ENCODE assay signal across 26 cellular contexts in genomic region chr2:131015764-131016163, GRCh38.
"Had no signal": no experiment of that assay in that cellular context is flagged by ENCODE, and none has a peak within 500 bp of the region (broad histone marks: within the 10 kb centered on the region; RNA-seq: fewer than 3 reads in every experiment).

No MANE protein-coding gene starts in this region.

- H3K36me3 ChIP-seq: cardiac muscle cell, esophagus squamous epithelium, pancreas, tibial nerve had no signal

- H3K9me3 Mint-ChIP-seq: activated T-cell treated with anti-CD3 and anti-CD28 coated beads, Interleukin-2, amount 50 U/mL, for 4 hours; activated T-helper 17 cell treated with anti-CD3 and anti-CD28 coated beads, Interleukin-2, amount 50 U/mL, for 72 hours; mesothelial cell of epicardium; naive B cell; stimulated activated naive B cell treated with anti-CD40 and anti-IgM and Interleukin-4, amounts not matched to agents 10 μg/mL and 1 μg/mL and 100 μg/mL, for 72 hours; T-helper 2 cell treated with Interferon-gamma antibody and Interleukin-4, amounts not matched to agents 5 μg/mL and 100 μg/mL, for 36 hours had no signal

- H3K4me2 ChIP-seq: smooth muscle cell had no signal

- H3K4me1 Mint-ChIP-seq: activated T-helper 17 cell treated with anti-CD3 and anti-CD28 coated beads, Interleukin-2, amount 50 U/mL, for 72 hours; naive B cell; stimulated activated naive B cell treated with anti-CD40 and anti-IgM and Interleukin-4, amounts not matched to agents 10 μg/mL and 1 μg/mL and 100 μg/mL, for 72 hours had no signal

- FAIRE-seq: endothelial cell of umbilical vein, pancreas had no signal

- H3K27me3 ChIP-seq: esophagus squamous epithelium, pancreas, tibial nerve had no signal

- H3K9me3 ChIP-seq: esophagus squamous epithelium, pancreas, psoas muscle, tibial nerve had no signal

- H3K27ac ChIP-seq: cardiac muscle cell, pancreas, psoas muscle, tibial nerve had no signal

- DNase-seq: activated CD4-positive, alpha-beta T cell treated with anti-CD3 and anti-CD28 coated beads for 36 hours; activated CD4-positive, alpha-beta T cell treated with anti-CD3 and anti-CD28 coated beads, Interleukin-2, amount 50 U/mL, for 48 hours; activated CD4-positive, CD25-positive, alpha-beta regulatory T cell; activated CD8-positive, alpha-beta memory T cell treated with anti-CD3 and anti-CD28 coated beads, Interleukin-2, amount 50 U/mL, for 4 hours; activated gamma-delta T cell treated with Interleukin-2 at 50 U/mL for 16 hours; activated naive CD4-positive, alpha-beta T cell treated with anti-CD3 and anti-CD28 coated beads, Interleukin-2, amount 50 U/mL, for 16 hours; activated T-cell treated with anti-CD3 and anti-CD28 coated beads, Interleukin-2, amount 50 U/mL, for 4 hours; amniotic stem cell; cortex of kidney; esophagus squamous epithelium; foreskin melanocyte; left ventricle myocardium superior; naive B cell; psoas muscle; stimulated activated CD4-positive, alpha-beta T cell treated with anti-CD3 and anti-CD28 coated beads, Interleukin-15, amount 100 ng/mL, for 24 hours; stimulated activated CD4-positive, alpha-beta T cell treated with anti-CD3 and anti-CD28 coated beads, Interleukin-2, amount 100 ng/mL, for 24 hours; stimulated activated naive B cell treated with anti-CD40 and anti-IgM and Interleukin-4, amounts not matched to agents 10 μg/mL and 1 μg/mL and 100 μg/mL, for 72 hours; T-helper 1 cell had no signal

- ATAC-seq: activated CD4-positive, alpha-beta T cell treated with anti-CD3 and anti-CD28 coated beads for 36 hours; activated T-cell treated with anti-CD3 and anti-CD28 coated beads, Interleukin-2, amount 50 U/mL, for 4 hours; activated T-helper 17 cell treated with anti-CD3 and anti-CD28 coated beads, Interleukin-2, amount 50 U/mL, for 72 hours; left ventricle myocardium superior; pancreas; psoas muscle; stimulated activated naive B cell treated with anti-CD40 and anti-IgM and Interleukin-4, amounts not matched to agents 10 μg/mL and 1 μg/mL and 100 μg/mL, for 72 hours had no signal

- H3K4me3 Mint-ChIP-seq: activated CD4-positive, alpha-beta T cell treated with anti-CD3 and anti-CD28 coated beads for 36 hours; activated T-cell treated with anti-CD3 and anti-CD28 coated beads, Interleukin-2, amount 50 U/mL, for 4 hours; activated T-helper 17 cell treated with anti-CD3 and anti-CD28 coated beads, Interleukin-2, amount 50 U/mL, for 72 hours; mesothelial cell of epicardium; naive B cell; stimulated activated naive B cell treated with anti-CD40 and anti-IgM and Interleukin-4, amounts not matched to agents 10 μg/mL and 1 μg/mL and 100 μg/mL, for 72 hours; T-helper 2 cell treated with Interferon-gamma antibody and Interleukin-4, amounts not matched to agents 5 μg/mL and 100 μg/mL, for 36 hours had no signal

- H3K27me3 Mint-ChIP-seq: activated CD4-positive, alpha-beta T cell treated with anti-CD3 and anti-CD28 coated beads for 36 hours had no signal

- H3K4me1 ChIP-seq: psoas muscle had no signal

- H3K36me3 Mint-ChIP-seq: mesothelial cell of epicardium; naive B cell; stimulated activated naive B cell treated with anti-CD40 and anti-IgM and Interleukin-4, amounts not matched to agents 10 μg/mL and 1 μg/mL and 100 μg/mL, for 72 hours had no signal

- H3K27ac Mint-ChIP-seq: activated CD4-positive, alpha-beta T cell treated with anti-CD3 and anti-CD28 coated beads for 36 hours; activated T-helper 17 cell treated with anti-CD3 and anti-CD28 coated beads, Interleukin-2, amount 50 U/mL, for 72 hours; mesothelial cell of epicardium; naive B cell; stimulated activated naive B cell treated with anti-CD40 and anti-IgM and Interleukin-4, amounts not matched to agents 10 μg/mL and 1 μg/mL and 100 μg/mL, for 72 hours; T-helper 2 cell treated with Interferon-gamma antibody and Interleukin-4, amounts not matched to agents 5 μg/mL and 100 μg/mL, for 36 hours had no signal

- H3K4me3 ChIP-seq: cardiac muscle cell, esophagus squamous epithelium, pancreas, psoas muscle, smooth muscle cell, tibial nerve had no signal
